ENCODE assay signal across 1 cellular context in genomic region chr22:45998638-45999378, GRCh38.
TF ChIP-seq lines count a peak whose summit lies in the region.

No MANE protein-coding gene starts in this region.

TF ChIP-seq in SK-N-SH, 30 proteins besides CTCF, POLR2A, EP300 and RAD21 (continued from another document):
- TF ChIP-seq USF2 (IDR thresholded peaks at IDR 0.05; ENCODE audit: borderline replicate concordance, low read depth, low read length) (no peak), ELF1 (IDR thresholded peaks at IDR 0.05) (no peak), SMC3 (IDR thresholded peaks at IDR 0.05; ENCODE audit: low read depth, low read length) (no peak), TCF12 (IDR thresholded peaks at IDR 0.05) (no peak), YY1 (IDR thresholded peaks at IDR 0.05; ENCODE audit: low read depth) (no peak), ZBTB33 (IDR thresholded peaks at IDR 0.05; ENCODE audit: borderline replicate concordance, low read depth) (no peak), CHD2 (IDR thresholded peaks at IDR 0.05; ENCODE audit: low read length, partially characterized antibody) (no peak), GABPA (IDR thresholded peaks at IDR 0.05; ENCODE audit: low read depth) (no peak), TEAD4 (IDR thresholded peaks at IDR 0.05; ENCODE audit: borderline replicate concordance, insufficient read depth) (no peak), JUND (IDR thresholded peaks at IDR 0.05) (no peak), RCOR1 (IDR thresholded peaks at IDR 0.05; ENCODE audit: low read length) (no peak), FOXM1 (IDR thresholded peaks at IDR 0.05; ENCODE audit: low read depth) (no peak)
- TF ChIP-seq, protein P1, sequence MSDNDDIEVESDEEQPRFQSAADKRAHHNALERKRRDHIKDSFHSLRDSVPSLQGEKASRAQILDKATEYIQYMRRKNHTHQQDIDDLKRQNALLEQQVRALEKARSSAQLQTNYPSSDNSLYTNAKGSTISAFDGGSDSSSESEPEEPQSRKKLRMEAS (IDR thresholded peaks at IDR 0.05; ENCODE audit: low read depth), result no peak
